In the genomic region with DNA sequence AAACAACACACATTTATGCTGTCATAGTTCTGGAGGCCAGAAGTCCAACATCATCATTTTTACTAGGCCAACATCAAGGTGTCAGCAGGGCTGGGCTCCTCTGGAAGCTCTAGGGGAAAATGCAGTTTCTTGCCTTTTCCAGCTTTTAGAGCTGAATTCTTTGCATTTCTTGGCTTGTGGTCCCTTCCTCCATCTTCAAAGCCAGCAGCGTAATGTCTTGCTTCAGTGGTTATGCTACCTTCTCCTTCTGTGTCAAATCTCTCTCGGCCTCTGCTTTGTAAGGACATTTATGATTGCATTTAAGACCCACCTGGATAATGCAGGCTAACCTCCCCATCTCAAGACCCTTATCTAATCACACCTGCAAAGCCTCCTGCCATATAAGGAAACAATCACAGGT, we compare ENCODE assay signal across 15 cellular contexts.
"Had no signal": no experiment of that assay in that cellular context is flagged by ENCODE, and none has a peak within 500 bp of the region (broad histone marks: within the 10 kb centered on the region; RNA-seq: fewer than 3 reads in every experiment).

No MANE protein-coding gene starts in this region.

- H3K4me1 Mint-ChIP-seq: central memory CD8-positive, alpha-beta T cell; nephron had no signal

- H3K27ac ChIP-seq: foreskin keratinocyte, hepatocyte, neutrophil, tibial nerve, upper lobe of right lung had no signal

- ATAC-seq: foreskin keratinocyte, upper lobe of right lung had no signal

- H3K9me3 ChIP-seq: neutrophil, tibial nerve, upper lobe of right lung had no signal

- H3K27me3 ChIP-seq: hepatocyte, neutrophil, tibial nerve, upper lobe of right lung had no signal

- H3K79me2 ChIP-seq: hepatocyte had no signal

- H3K4me1 ChIP-seq: foreskin keratinocyte, tibial nerve, upper lobe of right lung had no signal

- H3K4me2 ChIP-seq: hepatocyte had no signal

- DNase-seq: effector memory CD4-positive, alpha-beta T cell; foreskin keratinocyte; kidney; left cardiac atrium; mesendoderm; naive B cell; small intestine; stimulated activated CD4-positive, alpha-beta T cell treated with anti-CD3 and anti-CD28 coated beads, Interleukin-12 subunit alpha, Interleukin-12 subunit beta, amount 100 ng/mL, for 4 hours; upper lobe of right lung had no signal

- H3K27ac Mint-ChIP-seq: naive B cell; nephron; stimulated activated naive CD8-positive, alpha-beta T cell treated with anti-CD3 and anti-CD28 coated beads, Interleukin-15, Interleukin-2, amounts not matched to agents 100 ng/mL and 50 ng/mL, for 24 hours had no signal

- H3K4me3 Mint-ChIP-seq: central memory CD8-positive, alpha-beta T cell; naive B cell; nephron; stimulated activated naive CD8-positive, alpha-beta T cell treated with anti-CD3 and anti-CD28 coated beads, Interleukin-15, Interleukin-2, amounts not matched to agents 100 ng/mL and 50 ng/mL, for 24 hours had no signal

- H3K36me3 Mint-ChIP-seq: naive B cell had no signal

- H3K4me3 ChIP-seq: hepatocyte, tibial nerve, upper lobe of right lung had no signal

- H3K9me3 Mint-ChIP-seq: central memory CD8-positive, alpha-beta T cell; nephron; stimulated activated naive CD8-positive, alpha-beta T cell treated with anti-CD3 and anti-CD28 coated beads, Interleukin-15, Interleukin-2, amounts not matched to agents 100 ng/mL and 50 ng/mL, for 24 hours had no signal

- H2AFZ ChIP-seq: hepatocyte had no signal

- H3K36me3 ChIP-seq: neutrophil, tibial nerve, upper lobe of right lung had no signal

- H3K27me3 Mint-ChIP-seq: central memory CD8-positive, alpha-beta T cell; naive B cell; stimulated activated naive CD8-positive, alpha-beta T cell treated with anti-CD3 and anti-CD28 coated beads, Interleukin-15, Interleukin-2, amounts not matched to agents 100 ng/mL and 50 ng/mL, for 24 hours had no signal
